ENCODE assay signal across 1 cellular context in genomic region chr19:45445139-45445538, GRCh38.
TF ChIP-seq lines count a peak whose summit lies in the region.

No MANE protein-coding gene starts in this region.

TF ChIP-seq in GM23338, 12 proteins besides CTCF, POLR2A, EP300 and RAD21:
- TF ChIP-seq EZH2phosphoT487 (IDR thresholded peaks at IDR 0.05; ENCODE audit: unreplicated experiment) (no peak), ZNF331 (CRISPR knock-in tag; IDR thresholded peaks at IDR 0.05; ENCODE audit: low read depth) (no peak)
